ENCODE assay signal across 17 cellular contexts in genomic region chr19:32397736-32398135, GRCh38. TPM values are rescaled to one million over a fixed set of nuclear protein-coding genes. Genes with fewer than 3 reads are reported as not detected.
DNase-seq lines count a peak whose midpoint lies in the region; ATAC-seq and TF ChIP-seq lines count a peak whose summit lies in the region.
"Had no signal": no experiment of that assay in that cellular context is flagged by ENCODE, and none has a peak within 500 bp of the region (broad histone marks: within the 10 kb centered on the region; RNA-seq: fewer than 3 reads in every experiment).

No MANE protein-coding gene starts in this region.

- H3K27me3 Mint-ChIP-seq in chondrocyte (ENCODE audit: low read depth): no peaks in the 10 kb centered on the region
- H3K27me3 Mint-ChIP-seq: CD4-positive, alpha-beta T cell; stimulated activated memory B cell treated with anti-CD40 and anti-IgM and Interleukin-4, amounts not matched to agents 10 μg/mL and 1 μg/mL and 100 μg/mL, for 72 hours had no signal

- H3K36me3 Mint-ChIP-seq in chondrocyte (ENCODE audit: low read depth): peaks cover 7% of the 10 kb centered on the region

- TF ChIP-seq CTCF in chondrocyte (IDR thresholded peaks at IDR 0.05) (no peak), upper lobe of right lung (IDR thresholded peaks at IDR 0.05) (no peak)

- DNase-seq in Caki2 (ENCODE audit: low read depth) (peak; percentile 89), MG63 (peak; percentile 90), chondrocyte (ENCODE audit: low spot score) (no peak), myocyte (ENCODE audit: low read depth) (peak; percentile 62), NK-92 (lab: John Stamatoyannopoulos, UW; ENCODE audit: unreplicated experiment) (no peak), upper lobe of right lung (no peak), G401 (ENCODE audit: low spot score) (no peak)
- DNase-seq: activated CD4-positive, alpha-beta T cell treated with anti-CD3 and anti-CD28 coated beads, Interleukin-2, amount 50 U/mL, for 4 hours; activated naive CD4-positive, alpha-beta T cell treated with Interleukin-2 at 50 U/mL for 16 hours; CD4-positive, alpha-beta T cell; GOT3; head of caudate nucleus; NCI-H1694 treated with DMSO at 0.1 percent for 48 hours; ovary; T-helper 1 cell had no signal

- ATAC-seq in upper lobe of right lung: no peak
- ATAC-seq in GM18517 (IDR thresholded peaks at IDR 0.05; ENCODE audit: unreplicated experiment): no peak
- ATAC-seq: stimulated activated memory B cell treated with anti-CD40 and anti-IgM and Interleukin-4, amounts not matched to agents 10 μg/mL and 1 μg/mL and 100 μg/mL, for 72 hours had no signal

- H3K9me3 ChIP-seq in MG63 (no peaks in the 10 kb centered on the region), upper lobe of right lung (no peaks in the 10 kb centered on the region)
- H3K9me3 ChIP-seq: ovary had no signal

- in situ Hi-C loops in Caki2 (cut with HindIII; ENCODE audit: low pct_unique_long_range_greater_than_20kb, low sequenced_read_pairs): no loop called here
- in situ Hi-C loops in G401 (cut with HindIII; ENCODE audit: low sequenced_read_pairs): no loop called here

- H3K36me3 ChIP-seq in MG63 (peaks cover 14% of the 10 kb centered on the region), upper lobe of right lung (no peaks in the 10 kb centered on the region)
- H3K36me3 ChIP-seq: ovary had no signal

- peak overlapping the region; percentile 32 for H3K27ac Mint-ChIP-seq in chondrocyte (ENCODE audit: unreplicated experiment)
- H3K27ac Mint-ChIP-seq: CD4-positive, alpha-beta T cell; stimulated activated memory B cell treated with anti-CD40 and anti-IgM and Interleukin-4, amounts not matched to agents 10 μg/mL and 1 μg/mL and 100 μg/mL, for 72 hours had no signal

- H3K4me1 ChIP-seq in upper lobe of right lung: no peaks in the 10 kb centered on the region

- H3K4me1 Mint-ChIP-seq in chondrocyte (ENCODE audit: low read depth): peaks cover 8% of the 10 kb centered on the region

- no peak overlapping the region for H3K4me3 Mint-ChIP-seq in chondrocyte (ENCODE audit: unreplicated experiment)
- H3K4me3 Mint-ChIP-seq: CD4-positive, alpha-beta T cell; stimulated activated memory B cell treated with anti-CD40 and anti-IgM and Interleukin-4, amounts not matched to agents 10 μg/mL and 1 μg/mL and 100 μg/mL, for 72 hours had no signal

- H3K27ac ChIP-seq in upper lobe of right lung: no peak overlapping the region
- H3K27ac ChIP-seq: ovary had no signal

- no peak overlapping the region for H3K4me3 ChIP-seq in MG63
- no peak overlapping the region for H3K4me3 ChIP-seq in upper lobe of right lung
- H3K4me3 ChIP-seq: ovary had no signal

- H3K27me3 ChIP-seq in MG63 (no peaks in the 10 kb centered on the region), upper lobe of right lung (no peaks in the 10 kb centered on the region)
- H3K27me3 ChIP-seq: ovary had no signal

- intact Hi-C loops in upper lobe of right lung (cut with DNase I): no loop called here

- H3K9me3 Mint-ChIP-seq in chondrocyte (ENCODE audit: low read depth): no peaks in the 10 kb centered on the region
- H3K9me3 Mint-ChIP-seq: CD4-positive, alpha-beta T cell; stimulated activated memory B cell treated with anti-CD40 and anti-IgM and Interleukin-4, amounts not matched to agents 10 μg/mL and 1 μg/mL and 100 μg/mL, for 72 hours had no signal

RNA-seq across cellular contexts. Expression of gene DPY19L3, which starts 7.8 kb away (rescaled TPM):
- total RNA-seq in Caki2 (2014; rRNA removed; shearing (Covaris generic); ENCODE audit: low replicate concordance): 4.5 and 54.4 TPM in 2 replicates
- 2.6 and 10.4 TPM in 2 replicates for total RNA-seq in MG63 (2014; rRNA removed; shearing (Covaris generic); ENCODE audit: low replicate concordance)
- total RNA-seq in chondrocyte (70.3 to 85.4 TPM (median 72.5 TPM) in 3 replicates), myocyte (12.7 and 13.1 TPM in 2 replicates), upper lobe of right lung (36.1 TPM)
- polyA plus RNA-seq in myocyte (2012): 6.5 TPM
- total RNA-seq in G401 (2014; rRNA removed; shearing (Covaris generic)): 17.3 and 22.6 TPM in 2 replicates

RNA-seq across cellular contexts. Expression of gene ZNF507, which starts 52.3 kb away (rescaled TPM):
- total RNA-seq in Caki2 (2014; rRNA removed; shearing (Covaris generic); ENCODE audit: low replicate concordance): 3.2 and 4.6 TPM in 2 replicates
- 4.2 and 10.1 TPM in 2 replicates for total RNA-seq in MG63 (2014; rRNA removed; shearing (Covaris generic); ENCODE audit: low replicate concordance)
- 16.7 to 20.6 TPM (median 17.0 TPM) in 3 replicates for total RNA-seq in chondrocyte
- 9.8 and 11.4 TPM in 2 replicates for total RNA-seq in myocyte
- polyA plus RNA-seq in myocyte (2012): 4.4 TPM
- total RNA-seq in upper lobe of right lung: 22.3 TPM
- total RNA-seq in G401 (2014; rRNA removed; shearing (Covaris generic)): 5.5 and 10.0 TPM in 2 replicates

Comparison
In these comparisons a context has a peak if more than half of its experiments do, and no peak if none do; other contexts are left out.
1. DNase-seq: peak in Caki2 (single experiment), MG63 (single experiment) and myocyte (single experiment); none in chondrocyte (single experiment), NK-92 (single experiment), upper lobe of right lung (single experiment) and G401 (single experiment).